ENCODE assay signal across 19 cellular contexts in the genomic region with DNA sequence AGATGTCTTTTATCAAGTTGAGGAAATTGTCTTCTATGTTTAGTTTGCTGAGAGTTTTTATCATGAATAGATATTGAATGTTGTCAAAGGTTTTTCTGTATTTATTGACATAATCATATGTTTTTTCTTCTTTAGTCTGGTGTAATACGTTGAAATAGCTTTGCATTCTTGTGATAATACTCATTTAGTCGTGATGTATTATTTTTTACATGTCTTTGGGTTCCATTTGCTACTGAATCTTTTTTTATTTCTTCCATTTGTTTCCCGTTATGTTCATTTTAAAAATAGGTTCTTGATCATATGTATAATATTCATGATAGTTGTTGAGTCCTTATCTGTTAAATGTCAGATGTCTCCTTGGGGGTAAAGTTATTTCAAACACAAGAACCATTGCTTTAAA. TPM values are rescaled to one million over a fixed set of nuclear protein-coding genes. Genes with fewer than 3 reads are reported as not detected.
A peak's percentile ranks its signal among the peaks of the same experiment; 100 is the strongest.
DNase-seq lines count a peak whose midpoint lies in the region; ATAC-seq, FAIRE-seq and TF ChIP-seq lines count a peak whose summit lies in the region.
"Had no signal": no experiment of that assay in that cellular context is flagged by ENCODE, and none has a peak within 500 bp of the region (broad histone marks: within the 10 kb centered on the region; RNA-seq: fewer than 3 reads in every experiment).

No MANE protein-coding gene starts in this region.

- H3K27ac ChIP-seq in A549 = no peak overlapping the region
- peak overlapping the region; percentile 88 for H3K27ac ChIP-seq in OCI-LY7 (ENCODE audit: low read depth, low read length, poor library complexity, severe bottlenecking)
- H3K27ac ChIP-seq in spleen = no peak overlapping the region
- H3K27ac ChIP-seq: Peyer's patch had no signal

- H3K4me1 ChIP-seq in A549 = peaks cover 40% of the 10 kb centered on the region
- H3K4me1 ChIP-seq in OCI-LY7 (ENCODE audit: insufficient read depth, low read length, poor library complexity, severe bottlenecking) = peaks cover 85% of the 10 kb centered on the region
- peaks cover 7 to 85% (median 49%) of the 10 kb centered on the region in 6 donors for H3K4me1 ChIP-seq in spleen

- TF ChIP-seq RAD21 in A549 (conservative IDR thresholded peaks at IDR 0.05 in 1 of 2, IDR thresholded peaks at IDR 0.05 in 1 of 2) = no peak

- peaks cover 7% of the 10 kb centered on the region for H3K36me3 Mint-ChIP-seq in activated CD4-positive, alpha-beta memory T cell treated with anti-CD3 and anti-CD28 coated beads for 36 hours

- H3K79me2 ChIP-seq in OCI-LY7 (ENCODE audit: insufficient read depth, low read depth, low read length) = peaks cover 99% of the 10 kb centered on the region

- DNase-seq in A549 (ENCODE audit: low read depth in 1 of 2, low spot score in 1 of 2) (no peak), GM19239 (ENCODE audit: insufficient read length, low spot score) (no peak), OCI-LY7 (ENCODE audit: low spot score) (no peak), hepatic stellate cell (ENCODE audit: low spot score) (peak; percentile 7), spleen (no peak)
- no peak for DNase-seq in activated CD4-positive, alpha-beta memory T cell treated with anti-CD3 and anti-CD28 coated beads for 36 hours
- DNase-seq: ACHN; CD8-positive, alpha-beta memory T cell; NCI-H146; NCI-H2107; NCI-H226; NCI-H526 treated with DMSO at 0.1 percent for 48 hours; NK-92 treated with Interleukin-12 subunit alpha and Interleukin-12 subunit beta, amount 100 ng/mL, for 24 hours; SHP77 had no signal

- H3K36me3 ChIP-seq in OCI-LY7 (ENCODE audit: insufficient read depth, low read length) (peaks cover 58% of the 10 kb centered on the region), spleen (peaks cover 0 to 15% (median 0%) of the 10 kb centered on the region in 6 donors)
- H3K36me3 ChIP-seq: Peyer's patch had no signal

- peaks cover 33% of the 10 kb centered on the region for H3K4me1 Mint-ChIP-seq in activated CD4-positive, alpha-beta memory T cell treated with anti-CD3 and anti-CD28 coated beads for 36 hours (ENCODE audit: low read depth)

- H3K27me3 ChIP-seq in spleen (replicated peaks in 1 of 7) = no peaks in the 10 kb centered on the region
- H3K27me3 ChIP-seq: Peyer's patch had no signal

- H3K4me3 ChIP-seq in A549 = no peak overlapping the region
- H3K4me3 ChIP-seq in OCI-LY7 (ENCODE audit: low read depth, low read length, poor library complexity, severe bottlenecking) = peak overlapping the region; percentile 58
- no peak overlapping the region for H3K4me3 ChIP-seq in spleen
- H3K4me3 ChIP-seq: Peyer's patch had no signal

- no peak for ATAC-seq in A549
- no peak for ATAC-seq in HG03469 (IDR thresholded peaks at IDR 0.05; ENCODE audit: unreplicated experiment)
- ATAC-seq in HG03354 (IDR thresholded peaks at IDR 0.05; ENCODE audit: poor library complexity, severe bottlenecking, unreplicated experiment) = no peak
- ATAC-seq: SK-N-SH treated with all-trans-retinoic acid at 6 μM for 48 hours had no signal

- TF ChIP-seq EP300 in A549 (IDR thresholded peaks at IDR 0.05) = no peak

- H3K4me2 ChIP-seq in A549 (peak overlapping the region; percentile 2; the same call in 1 of the 3 replicates), OCI-LY7 (ENCODE audit: low read length) (peak overlapping the region; percentile 73)

- intact Hi-C loops in OCI-LY7 (cut with micrococcal nuclease; ENCODE audit: unreplicated experiment) (loop anchor here (2.0 to 10.0 kb wide), 2 partner anchors 14 to 316 kb away; no protein-coding TSS in a partner anchor), spleen (cut with DNase I; ENCODE audit: low total_unique reads) (no loop called here)
- intact Hi-C loops in activated CD4-positive, alpha-beta memory T cell treated with anti-CD3 and anti-CD28 coated beads for 36 hours (cut with micrococcal nuclease) = loop anchor here (10.0 kb wide), 1 partner anchor 404 kb away; a partner anchor contains a TSS

- no peak overlapping the region for H3K27ac Mint-ChIP-seq in activated CD4-positive, alpha-beta memory T cell treated with anti-CD3 and anti-CD28 coated beads for 36 hours

- H3K9me2 ChIP-seq in OCI-LY7 (ENCODE audit: insufficient read depth, low read length) = no peaks in the 10 kb centered on the region

- H3K9me3 ChIP-seq in A549 = no peaks in the 10 kb centered on the region
- H3K9me3 ChIP-seq in OCI-LY7 (ENCODE audit: low read length) = no peaks in the 10 kb centered on the region
- H3K9me3 ChIP-seq in spleen = no peaks in the 10 kb centered on the region
- H3K9me3 ChIP-seq: Peyer's patch had no signal

- no peaks in the 10 kb centered on the region for H3K9me3 Mint-ChIP-seq in activated CD4-positive, alpha-beta memory T cell treated with anti-CD3 and anti-CD28 coated beads for 36 hours
- H3K9me3 Mint-ChIP-seq: CD8-positive, alpha-beta memory T cell had no signal

- CTCF ChIA-PET in A549 (lab: Yijun Ruan, JAX) = interaction anchor here (0.7 to 3.4 kb wide), 6 partner anchors 12 to 116 kb away, joined by 3 to 14 read pairs (median 8); no protein-coding TSS in a partner anchor
- CTCF ChIA-PET in OCI-LY7 (lab: Charles Lee; ENCODE audit: unreplicated experiment) = interaction anchor here (1.4 to 2.0 kb wide), 3 partner anchors 13 to 22 kb away, joined by 3 to 14 read pairs (median 6); no protein-coding TSS in a partner anchor
- CTCF ChIA-PET in activated CD4-positive, alpha-beta memory T cell treated with anti-CD3 and anti-CD28 coated beads for 36 hours (lab: Charles Lee) = interaction anchor here (1.0 to 1.1 kb wide), 3 partner anchors 12 to 92 kb away, joined by 3 read pairs; no protein-coding TSS in a partner anchor

- BruUV-seq in OCI-LY7 (replicated peaks; lab: Mats Ljungman, UMichigan) = no TSS peak

- TF ChIP-seq CTCF in A549 (IDR thresholded peaks at IDR 0.05) (no peak), OCI-LY7 (conservative IDR thresholded peaks at IDR 0.05; ENCODE audit: low read length) (no peak), spleen (IDR thresholded peaks at IDR 0.05 in 8 of 11, conservative IDR thresholded peaks at IDR 0.05 in 3 of 11) (no peak)

- no peak overlapping the region for H2AFZ ChIP-seq in OCI-LY7 (ENCODE audit: low read length)

- no peaks in the 10 kb centered on the region for H3K27me3 Mint-ChIP-seq in activated CD4-positive, alpha-beta memory T cell treated with anti-CD3 and anti-CD28 coated beads for 36 hours
- H3K27me3 Mint-ChIP-seq: CD8-positive, alpha-beta memory T cell had no signal

- TF ChIP-seq POLR2A in A549 (IDR thresholded peaks at IDR 0.05; ENCODE audit: low read length) (no peak), spleen (IDR thresholded peaks at IDR 0.05) (no peak)

- peaks cover 27% of the 10 kb centered on the region; the same call in 1 of the 2 replicates for H4K20me1 ChIP-seq in OCI-LY7 (ENCODE audit: insufficient read depth, low read length)

- POLR2A ChIA-PET in A549 (lab: Yijun Ruan, JAX) = interaction anchor here (1.3 kb wide), 1 partner anchor 8 kb away, joined by 6 read pairs; a partner anchor contains a TSS
- POLR2A ChIA-PET in OCI-LY7 (lab: Charles Lee) = interaction anchor here (0.7 to 14.6 kb wide), 12 partner anchors 8 to 84 kb away, joined by 3 to 335 read pairs (median 6); a partner anchor contains a TSS
- POLR2A ChIA-PET in activated CD4-positive, alpha-beta memory T cell treated with anti-CD3 and anti-CD28 coated beads for 36 hours (lab: Charles Lee) = no interaction called here

- no peak overlapping the region for H3K4me3 Mint-ChIP-seq in activated CD4-positive, alpha-beta memory T cell treated with anti-CD3 and anti-CD28 coated beads for 36 hours

- FAIRE-seq in A549 (lab: Jason Lieb, UNC) = peak; percentile 72
- FAIRE-seq in GM19239 (lab: Jason Lieb, UNC) = peak; percentile 35
- FAIRE-seq: H54 had no signal

- 72% methylated on average over 3 of the region's 3 CpGs for WGBS in A549 (ENCODE audit: missing lambda C conversion rate)
- 89 to 97% (median 94%) methylated on average over 3 of the region's 3 CpGs for WGBS in spleen, 5 donors

TF ChIP-seq in A549, 52 proteins besides CTCF, POLR2A, EP300 and RAD21:
- TF ChIP-seq, protein P1, sequence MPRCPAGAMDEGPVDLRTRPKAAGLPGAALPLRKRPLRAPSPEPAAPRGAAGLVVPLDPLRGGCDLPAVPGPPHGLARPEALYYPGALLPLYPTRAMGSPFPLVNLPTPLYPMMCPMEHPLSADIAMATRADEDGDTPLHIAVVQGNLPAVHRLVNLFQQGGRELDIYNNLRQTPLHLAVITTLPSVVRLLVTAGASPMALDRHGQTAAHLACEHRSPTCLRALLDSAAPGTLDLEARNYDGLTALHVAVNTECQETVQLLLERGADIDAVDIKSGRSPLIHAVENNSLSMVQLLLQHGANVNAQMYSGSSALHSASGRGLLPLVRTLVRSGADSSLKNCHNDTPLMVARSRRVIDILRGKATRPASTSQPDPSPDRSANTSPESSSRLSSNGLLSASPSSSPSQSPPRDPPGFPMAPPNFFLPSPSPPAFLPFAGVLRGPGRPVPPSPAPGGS (IDR thresholded peaks at IDR 0.05) = no peak
- no peak for TF ChIP-seq CBX2 (IDR thresholded peaks at IDR 0.05; ENCODE audit: borderline replicate concordance, low read depth)

RNA-seq across cellular contexts. Expression of a gene that starts 8.1 kb away (rescaled TPM):
- polyA plus RNA-seq in A549 (2011; rRNA removed) = 28.8 and 59.7 TPM in 2 replicates
- 11.0 and 12.3 TPM in 2 replicates for polyA plus RNA-seq in A549 (2012; cell fraction: cytosol; rRNA removed)
- 75.3 and 75.7 TPM in 2 replicates for polyA plus RNA-seq in A549 (2012; cell fraction: nucleus; rRNA removed)
- polyA plus RNA-seq in A549 (2017; fragmentation: RNase III; extraction: RNeasy Plus Mini Kit Qiagen cat#74134 plus additional on column Dnase treatment) = 19.9 to 21.5 TPM (median 20.4 TPM) in 3 replicates
- polyA minus RNA-seq in A549 (2011; rRNA and poly(A)+ RNA removed) = 168 and 171 TPM in 2 replicates
- total RNA-seq in OCI-LY7 (2014; rRNA removed; shearing (Covaris generic)) = 124 and 140 TPM in 2 replicates
- 250 and 261 TPM in 2 replicates for total RNA-seq in OCI-LY7 (2022)
- total RNA-seq in activated CD4-positive, alpha-beta memory T cell treated with anti-CD3 and anti-CD28 coated beads for 36 hours = 100 to 1,000 TPM; 106 to 113 TPM
- total RNA-seq in spleen = 100 to 1,000 TPM; 228 to 413 (median 271) TPM
- 10 to 100 TPM; 35.4 to 68.8 (median 59.4) TPM for polyA plus RNA-seq in spleen
